Comparison of ENCODE assay signal across 1 cellular context in the genomic region with DNA sequence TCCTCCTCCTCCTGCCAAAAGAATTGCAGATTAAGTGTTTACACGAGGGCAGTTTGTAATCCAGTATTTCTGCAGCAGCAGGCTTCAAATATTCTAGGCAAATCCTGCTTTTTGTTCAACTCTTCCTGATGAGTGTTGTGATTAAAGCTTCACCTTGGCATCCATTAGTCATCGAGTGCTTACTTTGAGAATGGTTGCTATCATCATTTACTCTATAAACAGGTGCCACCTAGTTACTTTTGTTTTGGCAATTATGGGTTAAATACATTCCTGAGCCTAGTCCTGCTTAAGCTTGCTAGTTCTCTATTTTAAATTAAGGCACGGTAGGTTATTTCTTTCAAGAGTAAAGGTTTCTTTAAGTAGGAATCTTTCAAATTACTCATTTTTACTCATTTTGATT.
TF ChIP-seq lines count a peak whose summit lies in the region.

No MANE protein-coding gene starts in this region.

TF ChIP-seq in SK-N-SH treated with all-trans-retinoic acid at 6 μM for 48 hours, 23 proteins besides CTCF, POLR2A, EP300 and RAD21 (continued from another document):
- TF ChIP-seq, protein P1, sequence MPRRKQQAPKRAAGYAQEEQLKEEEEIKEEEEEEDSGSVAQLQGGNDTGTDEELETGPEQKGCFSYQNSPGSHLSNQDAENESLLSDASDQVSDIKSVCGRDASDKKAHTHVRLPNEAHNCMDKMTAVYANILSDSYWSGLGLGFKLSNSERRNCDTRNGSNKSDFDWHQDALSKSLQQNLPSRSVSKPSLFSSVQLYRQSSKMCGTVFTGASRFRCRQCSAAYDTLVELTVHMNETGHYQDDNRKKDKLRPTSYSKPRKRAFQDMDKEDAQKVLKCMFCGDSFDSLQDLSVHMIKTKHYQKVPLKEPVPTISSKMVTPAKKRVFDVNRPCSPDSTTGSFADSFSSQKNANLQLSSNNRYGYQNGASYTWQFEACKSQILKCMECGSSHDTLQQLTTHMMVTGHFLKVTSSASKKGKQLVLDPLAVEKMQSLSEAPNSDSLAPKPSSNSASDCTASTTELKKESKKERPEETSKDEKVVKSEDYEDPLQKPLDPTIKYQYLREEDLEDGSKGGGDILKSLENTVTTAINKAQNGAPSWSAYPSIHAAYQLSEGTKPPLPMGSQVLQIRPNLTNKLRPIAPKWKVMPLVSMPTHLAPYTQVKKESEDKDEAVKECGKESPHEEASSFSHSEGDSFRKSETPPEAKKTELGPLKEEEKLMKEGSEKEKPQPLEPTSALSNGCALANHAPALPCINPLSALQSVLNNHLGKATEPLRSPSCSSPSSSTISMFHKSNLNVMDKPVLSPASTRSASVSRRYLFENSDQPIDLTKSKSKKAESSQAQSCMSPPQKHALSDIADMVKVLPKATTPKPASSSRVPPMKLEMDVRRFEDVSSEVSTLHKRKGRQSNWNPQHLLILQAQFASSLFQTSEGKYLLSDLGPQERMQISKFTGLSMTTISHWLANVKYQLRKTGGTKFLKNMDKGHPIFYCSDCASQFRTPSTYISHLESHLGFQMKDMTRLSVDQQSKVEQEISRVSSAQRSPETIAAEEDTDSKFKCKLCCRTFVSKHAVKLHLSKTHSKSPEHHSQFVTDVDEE (CRISPR knock-in tag; IDR thresholded peaks at IDR 0.05), result no peak
- TF ChIP-seq ZFP3 (CRISPR knock-in tag; IDR thresholded peaks at IDR 0.05) (no peak), TCF4 (CRISPR knock-in tag; IDR thresholded peaks at IDR 0.05; ENCODE audit: borderline replicate concordance) (no peak), ZNF565 (CRISPR knock-in tag; conservative IDR thresholded peaks at IDR 0.05; ENCODE audit: low read depth) (no peak), ZNF8 (CRISPR knock-in tag; IDR thresholded peaks at IDR 0.05) (no peak), GLIS3 (CRISPR knock-in tag; IDR thresholded peaks at IDR 0.05) (no peak)
- TF ChIP-seq, protein P2, sequence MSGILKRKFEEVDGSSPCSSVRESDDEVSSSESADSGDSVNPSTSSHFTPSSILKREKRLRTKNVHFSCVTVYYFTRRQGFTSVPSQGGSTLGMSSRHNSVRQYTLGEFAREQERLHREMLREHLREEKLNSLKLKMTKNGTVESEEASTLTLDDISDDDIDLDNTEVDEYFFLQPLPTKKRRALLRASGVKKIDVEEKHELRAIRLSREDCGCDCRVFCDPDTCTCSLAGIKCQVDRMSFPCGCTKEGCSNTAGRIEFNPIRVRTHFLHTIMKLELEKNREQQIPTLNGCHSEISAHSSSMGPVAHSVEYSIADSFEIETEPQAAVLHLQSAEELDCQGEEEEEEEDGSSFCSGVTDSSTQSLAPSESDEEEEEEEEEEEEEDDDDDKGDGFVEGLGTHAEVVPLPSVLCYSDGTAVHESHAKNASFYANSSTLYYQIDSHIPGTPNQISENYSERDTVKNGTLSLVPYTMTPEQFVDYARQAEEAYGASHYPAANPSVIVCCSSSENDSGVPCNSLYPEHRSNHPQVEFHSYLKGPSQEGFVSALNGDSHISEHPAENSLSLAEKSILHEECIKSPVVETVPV (CRISPR knock-in tag; IDR thresholded peaks at IDR 0.05), result no peak
- TF ChIP-seq, protein P3, sequence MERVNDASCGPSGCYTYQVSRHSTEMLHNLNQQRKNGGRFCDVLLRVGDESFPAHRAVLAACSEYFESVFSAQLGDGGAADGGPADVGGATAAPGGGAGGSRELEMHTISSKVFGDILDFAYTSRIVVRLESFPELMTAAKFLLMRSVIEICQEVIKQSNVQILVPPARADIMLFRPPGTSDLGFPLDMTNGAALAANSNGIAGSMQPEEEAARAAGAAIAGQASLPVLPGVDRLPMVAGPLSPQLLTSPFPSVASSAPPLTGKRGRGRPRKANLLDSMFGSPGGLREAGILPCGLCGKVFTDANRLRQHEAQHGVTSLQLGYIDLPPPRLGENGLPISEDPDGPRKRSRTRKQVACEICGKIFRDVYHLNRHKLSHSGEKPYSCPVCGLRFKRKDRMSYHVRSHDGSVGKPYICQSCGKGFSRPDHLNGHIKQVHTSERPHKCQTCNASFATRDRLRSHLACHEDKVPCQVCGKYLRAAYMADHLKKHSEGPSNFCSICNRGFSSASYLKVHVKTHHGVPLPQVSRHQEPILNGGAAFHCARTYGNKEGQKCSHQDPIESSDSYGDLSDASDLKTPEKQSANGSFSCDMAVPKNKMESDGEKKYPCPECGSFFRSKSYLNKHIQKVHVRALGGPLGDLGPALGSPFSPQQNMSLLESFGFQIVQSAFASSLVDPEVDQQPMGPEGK (CRISPR knock-in tag; IDR thresholded peaks at IDR 0.05; ENCODE audit: borderline replicate concordance), result no peak
- TF ChIP-seq, protein P4, sequence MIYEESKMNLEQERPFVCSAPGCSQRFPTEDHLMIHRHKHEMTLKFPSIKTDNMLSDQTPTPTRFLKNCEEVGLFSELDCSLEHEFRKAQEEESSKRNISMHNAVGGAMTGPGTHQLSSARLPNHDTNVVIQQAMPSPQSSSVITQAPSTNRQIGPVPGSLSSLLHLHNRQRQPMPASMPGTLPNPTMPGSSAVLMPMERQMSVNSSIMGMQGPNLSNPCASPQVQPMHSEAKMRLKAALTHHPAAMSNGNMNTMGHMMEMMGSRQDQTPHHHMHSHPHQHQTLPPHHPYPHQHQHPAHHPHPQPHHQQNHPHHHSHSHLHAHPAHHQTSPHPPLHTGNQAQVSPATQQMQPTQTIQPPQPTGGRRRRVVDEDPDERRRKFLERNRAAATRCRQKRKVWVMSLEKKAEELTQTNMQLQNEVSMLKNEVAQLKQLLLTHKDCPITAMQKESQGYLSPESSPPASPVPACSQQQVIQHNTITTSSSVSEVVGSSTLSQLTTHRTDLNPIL (CRISPR knock-in tag; IDR thresholded peaks at IDR 0.05; ENCODE audit: low read depth), result no peak
